In genomic region chr1:114610546-114611245, GRCh38 we compare ENCODE assay signal across 15 cellular contexts. TPM values are rescaled to one million over a fixed set of nuclear protein-coding genes. Genes with fewer than 3 reads are reported as not detected.
DNase-seq lines count a peak whose midpoint lies in the region; ATAC-seq and TF ChIP-seq lines count a peak whose summit lies in the region.
"Had no signal": no experiment of that assay in that cellular context is flagged by ENCODE, and none has a peak within 500 bp of the region (broad histone marks: within the 10 kb centered on the region; RNA-seq: fewer than 3 reads in every experiment).

No MANE protein-coding gene starts in this region.

- no peaks in the 10 kb centered on the region for H3K27me3 ChIP-seq in lower lobe of right lung (ENCODE audit: low read depth)
- no peaks in the 10 kb centered on the region for H3K27me3 ChIP-seq in transverse colon
- no peaks in the 10 kb centered on the region for H3K27me3 ChIP-seq in colonic mucosa
- H3K27me3 ChIP-seq: SJCRH30, stomach had no signal

- no peak for ATAC-seq in lower lobe of right lung

- H3K4me1 Mint-ChIP-seq in progenitor cell of endocrine pancreas (ENCODE audit: low read depth): no peaks in the 10 kb centered on the region

- peak overlapping the region; percentile 99 for H3K27ac ChIP-seq in epithelial cell of prostate
- H3K27ac ChIP-seq in lower lobe of right lung: no peak overlapping the region
- H3K27ac ChIP-seq in transverse colon: no peak overlapping the region
- H3K27ac ChIP-seq in colonic mucosa: no peak overlapping the region
- H3K27ac ChIP-seq: SJCRH30, stomach had no signal

- intact Hi-C loops in lower lobe of right lung (cut with DNase I) (no loop called here), transverse colon (cut with DNase I; ENCODE audit: low total_unique reads) (no loop called here), colonic mucosa (cut with DNase I) (no loop called here)

- H3K4me3 Mint-ChIP-seq in progenitor cell of endocrine pancreas (ENCODE audit: low read depth): no peak overlapping the region
- H3K4me3 Mint-ChIP-seq: dendritic cell treated with granulocyte-macrophage colony-stimulating factor and Interleukin-4, amounts not matched to agents 40 ng/mL and 50 ng/mL, for 4 days had no signal

- no peaks in the 10 kb centered on the region for H3K4me1 ChIP-seq in lower lobe of right lung
- H3K4me1 ChIP-seq in transverse colon: no peaks in the 10 kb centered on the region
- H3K4me1 ChIP-seq in colonic mucosa: no peaks in the 10 kb centered on the region
- H3K4me1 ChIP-seq: SJCRH30, stomach had no signal

- no peak overlapping the region for H3K4me3 ChIP-seq in lower lobe of right lung
- H3K4me3 ChIP-seq in transverse colon: no peak overlapping the region
- H3K4me3 ChIP-seq in colonic mucosa: no peak overlapping the region
- H3K4me3 ChIP-seq: SJCRH30, stomach had no signal

- H3K9me3 ChIP-seq in lower lobe of right lung (no peaks in the 10 kb centered on the region), transverse colon (no peaks in the 10 kb centered on the region), colonic mucosa (no peaks in the 10 kb centered on the region)
- H3K9me3 ChIP-seq: SJCRH30, stomach had no signal

- H3K9me3 Mint-ChIP-seq in progenitor cell of endocrine pancreas (ENCODE audit: low read depth): no peaks in the 10 kb centered on the region
- H3K9me3 Mint-ChIP-seq: dendritic cell treated with granulocyte-macrophage colony-stimulating factor and Interleukin-4, amounts not matched to agents 40 ng/mL and 50 ng/mL, for 4 days had no signal

- H3K27ac Mint-ChIP-seq in progenitor cell of endocrine pancreas: peak overlapping the region; percentile 56
- H3K27ac Mint-ChIP-seq: dendritic cell treated with granulocyte-macrophage colony-stimulating factor and Interleukin-4, amounts not matched to agents 40 ng/mL and 50 ng/mL, for 4 days had no signal

- H3K36me3 ChIP-seq in lower lobe of right lung (peaks cover 19% of the 10 kb centered on the region), transverse colon (no peaks in the 10 kb centered on the region), colonic mucosa (no peaks in the 10 kb centered on the region)
- H3K36me3 ChIP-seq: SJCRH30 had no signal

- in situ Hi-C loops in transverse colon (cut with MboI; ENCODE audit: low pct_ligation_motif_present in 1 of 4, low pct_unique_long_range_greater_than_20kb in 1 of 4, low sequenced_read_pairs in 3 of 4): no loop called here

- WGBS in transverse colon (ENCODE audit: low coverage in 1 of 2), 2 donors: 81 to 92% methylated on average over 4 to 9 of the region's 9 CpGs

- no peaks in the 10 kb centered on the region for H3K27me3 Mint-ChIP-seq in progenitor cell of endocrine pancreas

- TF ChIP-seq CTCF in progenitor cell of endocrine pancreas (IDR thresholded peaks at IDR 0.05; ENCODE audit: unreplicated experiment): no peak
- TF ChIP-seq CTCF in lower lobe of right lung (IDR thresholded peaks at IDR 0.05): no peak
- no peak for TF ChIP-seq CTCF in transverse colon (IDR thresholded peaks at IDR 0.05)
- no peak for TF ChIP-seq CTCF in colonic mucosa (IDR thresholded peaks at IDR 0.05)

- no peak overlapping the region for H3K9ac ChIP-seq in colonic mucosa (ENCODE audit: low read depth in 2 of 2, low read length in 2 of 2)

- H3K36me3 Mint-ChIP-seq in progenitor cell of endocrine pancreas (ENCODE audit: insufficient read depth): peaks cover 11% of the 10 kb centered on the region

- TF ChIP-seq EP300 in transverse colon (IDR thresholded peaks at IDR 0.05; ENCODE audit: low read depth): no peak

- no peak for TF ChIP-seq POLR2A in transverse colon (IDR thresholded peaks at IDR 0.05)

- DNase-seq in ELR (ENCODE audit: low read depth): peak; percentile 6
- DNase-seq in NCI-H2171 (lab: John Stamatoyannopoulos, UW): peak; percentile 39
- DNase-seq in epithelial cell of prostate (ENCODE audit: low read depth, low spot score): peak; percentile 97
- DNase-seq in progenitor cell of endocrine pancreas (ENCODE audit: low spot score, unreplicated experiment): no peak
- no peak for DNase-seq in GOT3 (lab: John Stamatoyannopoulos, UW)
- DNase-seq in lower lobe of right lung: no peak
- no peak for DNase-seq in transverse colon
- DNase-seq in colonic mucosa: no peak
- DNase-seq: activated CD4-positive, alpha-beta T cell treated with anti-CD3 and anti-CD28 coated beads, Interleukin-2, amount 50 U/mL, for 4 hours; foreskin melanocyte; mesendoderm; SJCRH30; small intestine; stomach had no signal

RNA-seq across cellular contexts. Expression of gene BCAS2, which starts 29.3 kb away (rescaled TPM):
- total RNA-seq in progenitor cell of endocrine pancreas (57.6 and 58.5 TPM in 2 replicates), lower lobe of right lung (24.1 TPM), transverse colon (10 to 100 TPM; 22.4 to 26.5 (median 24.5) TPM), colonic mucosa (10 to 100 TPM; 31.7 to 37.0 TPM)

RNA-seq across cellular contexts. Expression of gene DENND2C, which starts 59.2 kb away (rescaled TPM):
- total RNA-seq in progenitor cell of endocrine pancreas (10.4 and 10.6 TPM in 2 replicates), lower lobe of right lung (3.8 TPM), transverse colon (1 to 10 TPM in 3 of 4 donors, under 1 TPM in 1; 0.80 to 2.5 (median 1.4) TPM), colonic mucosa (1 to 10 TPM in 1 of 2 donors, under 1 TPM in 1; 0.84 to 1.3 TPM)

Comparison
In these comparisons a context has a peak if more than half of its experiments do, and no peak if none do; other contexts are left out.
1. DNase-seq: peak in ELR (single experiment), NCI-H2171 (single experiment) and epithelial cell of prostate (single experiment); none in progenitor cell of endocrine pancreas (single experiment), GOT3 (single experiment), lower lobe of right lung (single experiment), transverse colon (single experiment) and colonic mucosa (single experiment).